ENCODE assay signal across 10 cellular contexts in genomic region chr6:6890400-6890858, GRCh38.
DNase-seq lines count a peak whose midpoint lies in the region; ATAC-seq and TF ChIP-seq lines count a peak whose summit lies in the region.
"Had no signal": no experiment of that assay in that cellular context is flagged by ENCODE, and none has a peak within 500 bp of the region (broad histone marks: within the 10 kb centered on the region; RNA-seq: fewer than 3 reads in every experiment).

No MANE protein-coding gene starts in this region.

- intact Hi-C loops in body of pancreas (cut with DNase I): no loop called here
- intact Hi-C loops in right lobe of liver (cut with DNase I): no loop called here

- no peaks in the 10 kb centered on the region for H3K9me2 ChIP-seq in Karpas-422 (replicated peaks; ENCODE audit: insufficient read depth, low read length)

- WGBS in body of pancreas, 2 donors: 7 to 15% methylated on average over 6 of the region's 6 CpGs
- 0% methylated on average over 5 of the region's 6 CpGs for WGBS in right lobe of liver (ENCODE audit: insufficient coverage, low coverage, low lambda C conversion rate, missing lambda C conversion rate)
- WGBS in tibial nerve, 2 donors: 15 to 19% methylated on average over 6 of the region's 6 CpGs

- H4K20me1 ChIP-seq in Karpas-422 (ENCODE audit: insufficient read depth, low read depth, low read length): no peaks in the 10 kb centered on the region

- no peaks in the 10 kb centered on the region for H3K36me3 ChIP-seq in ACC112 (ENCODE audit: insufficient read depth, low read length)
- H3K36me3 ChIP-seq in Karpas-422 (ENCODE audit: insufficient read depth, low read length): no peaks in the 10 kb centered on the region
- H3K36me3 ChIP-seq in body of pancreas (replicated peaks in 1 of 2; ENCODE audit: insufficient read depth in 1 of 2, low read depth in 2 of 2): no peaks in the 10 kb centered on the region
- no peaks in the 10 kb centered on the region for H3K36me3 ChIP-seq in right lobe of liver
- no peaks in the 10 kb centered on the region for H3K36me3 ChIP-seq in tibial nerve

- ATAC-seq in body of pancreas (peak; percentile 59), right lobe of liver (peak; percentile 55 to 79 (median 75)), HG03280 (IDR thresholded peaks at IDR 0.05; ENCODE audit: unreplicated experiment) (no peak), HG02759 (IDR thresholded peaks at IDR 0.05; ENCODE audit: unreplicated experiment) (no peak)

- H3K27ac ChIP-seq in ACC112 (ENCODE audit: low read depth, low read length) (no peak overlapping the region), Karpas-422 (ENCODE audit: low read length) (no peak overlapping the region), body of pancreas (peak overlapping the region in 2 of 4 donors; percentile 2 to 3), right lobe of liver (peak overlapping the region in 1 of 3 donors; percentile 29), tibial nerve (peak overlapping the region in 1 of 4 donors; percentile 51)

- no peak overlapping the region for H3K4me2 ChIP-seq in Karpas-422 (ENCODE audit: low read depth, low read length, poor library complexity, severe bottlenecking)

- H3K4me1 ChIP-seq in ACC112 (ENCODE audit: control insufficient read depth, insufficient read depth, low read length, unreplicated experiment) (no peaks in the 10 kb centered on the region), Karpas-422 (ENCODE audit: low read length) (no peaks in the 10 kb centered on the region), body of pancreas (peaks cover 6% of the 10 kb centered on the region), right lobe of liver (peaks cover 0 to 11% (median 3%) of the 10 kb centered on the region in 4 donors), tibial nerve (peaks cover 0 to 7% (median 0%) of the 10 kb centered on the region in 4 donors)

- H3K9me3 ChIP-seq in Karpas-422 (ENCODE audit: low read length) (no peaks in the 10 kb centered on the region), body of pancreas (no peaks in the 10 kb centered on the region), right lobe of liver (no peaks in the 10 kb centered on the region), tibial nerve (no peaks in the 10 kb centered on the region)

- TF ChIP-seq POLR2A in body of pancreas (IDR thresholded peaks at IDR 0.05) (no peak), right lobe of liver (IDR thresholded peaks at IDR 0.05) (no peak), tibial nerve (IDR thresholded peaks at IDR 0.05) (no peak)

- no peak for DNase-seq in Karpas-422
- peak in 3 of 4 donors; percentile 41 to 61 (median 51) for DNase-seq in body of pancreas
- DNase-seq in right lobe of liver: peak in 2 of 3 donors; percentile 46 to 70
- no peak for DNase-seq in tibial nerve (ENCODE audit: low spot score in 2 of 2)
- DNase-seq in stimulated activated CD4-positive, alpha-beta T cell treated with anti-CD3 and anti-CD28 coated beads, Interleukin-4, amount 100 ng/mL, for 24 hours: no peak
- DNase-seq: activated CD4-positive, alpha-beta T cell treated with anti-CD3 and anti-CD28 coated beads, Interleukin-2, amount 10 ng/mL, durations not matched to agents 24 days and 14 days; NCI-H446 had no signal

- no peaks in the 10 kb centered on the region for H3K79me2 ChIP-seq in ACC112 (ENCODE audit: control insufficient read depth, insufficient read depth, low read length, unreplicated experiment)
- no peaks in the 10 kb centered on the region for H3K79me2 ChIP-seq in Karpas-422 (ENCODE audit: low read length)

- H2AFZ ChIP-seq in ACC112 (ENCODE audit: low read length, unreplicated experiment) (peak overlapping the region; percentile 22), Karpas-422 (ENCODE audit: low read length) (no peak overlapping the region)

- H3K4me3 ChIP-seq in ACC112 (ENCODE audit: low read depth, low read length) (no peak overlapping the region), Karpas-422 (ENCODE audit: low read length) (no peak overlapping the region), body of pancreas (no peak overlapping the region), right lobe of liver (no peak overlapping the region), tibial nerve (no peak overlapping the region)

- TF ChIP-seq CTCF in body of pancreas (IDR thresholded peaks at IDR 0.05): no peak
- no peak for TF ChIP-seq CTCF in right lobe of liver (IDR thresholded peaks at IDR 0.05)
- no peak for TF ChIP-seq CTCF in tibial nerve (IDR thresholded peaks at IDR 0.05)

- no peaks in the 10 kb centered on the region for H3K27me3 ChIP-seq in ACC112 (ENCODE audit: insufficient read depth, low read length)
- H3K27me3 ChIP-seq in Karpas-422 (ENCODE audit: low read length): no peaks in the 10 kb centered on the region
- no peaks in the 10 kb centered on the region for H3K27me3 ChIP-seq in body of pancreas
- no peaks in the 10 kb centered on the region for H3K27me3 ChIP-seq in right lobe of liver
- H3K27me3 ChIP-seq in tibial nerve: no peaks in the 10 kb centered on the region

- no peak for TF ChIP-seq EP300 in tibial nerve (IDR thresholded peaks at IDR 0.05)

- peak overlapping the region; percentile 11; the same call in 1 of the 2 replicates for H3K9ac ChIP-seq in Karpas-422 (ENCODE audit: low read length)

Comparison
In these comparisons a context has a peak if more than half of its experiments do, and no peak if none do; other contexts are left out.
1. DNase-seq: peak in body of pancreas (3 of 4) and right lobe of liver (2 of 3); none in Karpas-422 (single experiment), tibial nerve (0 of 2) and stimulated activated CD4-positive, alpha-beta T cell treated with anti-CD3 and anti-CD28 coated beads, Interleukin-4, amount 100 ng/mL, for 24 hours (single experiment).
2. ATAC-seq: peak in body of pancreas (single experiment) and right lobe of liver (4 of 4); none in HG03280 (single experiment) and HG02759 (single experiment).